In genomic region chr6:108686896-108687295, GRCh38 we compare ENCODE assay signal across 16 cellular contexts.
"Had no signal": no experiment of that assay in that cellular context is flagged by ENCODE, and none has a peak within 500 bp of the region (broad histone marks: within the 10 kb centered on the region; RNA-seq: fewer than 3 reads in every experiment).

No MANE protein-coding gene starts in this region.

- H3K27me3 Mint-ChIP-seq: type B pancreatic cell had no signal

- H3K9me3 ChIP-seq: esophagus squamous epithelium, suprapubic skin had no signal

- H3K27me3 ChIP-seq: dorsolateral prefrontal cortex, esophagus squamous epithelium, suprapubic skin had no signal

- H3K9me3 Mint-ChIP-seq: type B pancreatic cell had no signal

- DNase-seq: activated naive CD4-positive, alpha-beta T cell treated with anti-CD3 and anti-CD28 coated beads, Interleukin-2, amount 50 U/mL, for 16 hours; dorsolateral prefrontal cortex; esophagus squamous epithelium; hypothalamus; left cardiac atrium; mammary epithelial cell; retina; stimulated activated CD4-positive, alpha-beta T cell treated with anti-CD3 and anti-CD28 coated beads, Interleukin-15, amount 100 ng/mL, for 24 hours; stimulated activated CD4-positive, alpha-beta T cell treated with anti-CD3 and anti-CD28 coated beads, Interleukin-4, amount 100 ng/mL, for 1 hour; stimulated activated naive CD8-positive, alpha-beta T cell treated with anti-CD3 and anti-CD28 coated beads, Interleukin-15, Interleukin-2, amounts not matched to agents 100 U/mL and 50 U/mL, for 24 hours had no signal

- H3K4me3 ChIP-seq: dorsolateral prefrontal cortex, esophagus squamous epithelium, SK-N-MC, skin epidermis, suprapubic skin had no signal

- H3K4me3 Mint-ChIP-seq: type B pancreatic cell had no signal

- ATAC-seq: activated CD4-positive, CD25-positive, alpha-beta regulatory T cell treated with anti-CD3 and anti-CD28 coated beads, Interleukin-2, amount 50 U/mL, for 24 hours; left cardiac atrium; stimulated activated naive CD8-positive, alpha-beta T cell treated with anti-CD3 and anti-CD28 coated beads, Interleukin-15, Interleukin-2, amounts not matched to agents 100 U/mL and 50 U/mL, for 24 hours had no signal

- H3K27ac ChIP-seq: dorsolateral prefrontal cortex, parathyroid adenoma, SK-N-MC, suprapubic skin had no signal
